ENCODE assay signal across 10 cellular contexts in the genomic region with DNA sequence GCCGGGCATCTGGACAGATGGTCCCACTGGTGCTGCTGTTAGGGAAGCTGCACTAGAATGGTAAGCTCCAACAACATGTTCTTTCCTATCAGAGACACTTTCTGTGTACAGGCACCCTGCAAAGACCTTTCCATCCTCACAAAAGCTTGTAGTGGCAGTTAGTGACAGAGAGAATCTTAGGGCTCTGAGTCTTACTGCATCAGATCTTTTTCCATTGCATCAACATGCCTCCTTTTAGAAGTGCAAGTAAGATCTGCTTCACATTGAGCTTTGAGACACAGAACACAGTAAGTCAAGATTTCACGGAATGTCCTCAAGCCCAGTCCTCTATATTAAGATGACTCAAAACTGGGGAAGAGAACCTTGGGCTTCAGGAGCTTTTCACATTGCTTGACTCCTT. TPM values are rescaled to one million over a fixed set of nuclear protein-coding genes. Genes with fewer than 3 reads are reported as not detected.
DNase-seq lines count a peak whose midpoint lies in the region; ATAC-seq, FAIRE-seq and TF ChIP-seq lines count a peak whose summit lies in the region.
"Had no signal": no experiment of that assay in that cellular context is flagged by ENCODE, and none has a peak within 500 bp of the region (broad histone marks: within the 10 kb centered on the region; RNA-seq: fewer than 3 reads in every experiment).

No MANE protein-coding gene starts in this region.

- TF ChIP-seq CTCF in CD8-positive, alpha-beta T cell (IDR thresholded peaks at IDR 0.05): no peak
- TF ChIP-seq CTCF in Loucy (conservative IDR thresholded peaks at IDR 0.05; ENCODE audit: low read length): no peak
- no peak for TF ChIP-seq CTCF in astrocyte (IDR thresholded peaks at IDR 0.05; ENCODE audit: insufficient read depth, low read depth, low read length)
- TF ChIP-seq CTCF in tibial nerve (IDR thresholded peaks at IDR 0.05): no peak
- TF ChIP-seq CTCF in ovary (IDR thresholded peaks at IDR 0.05): no peak

- no peak overlapping the region for H4K91ac ChIP-seq in trophoblast cell (ENCODE audit: low read depth, low read length)

- H3K4me3 Mint-ChIP-seq in CD8-positive, alpha-beta T cell: no peak overlapping the region
- no peak overlapping the region for H3K4me3 Mint-ChIP-seq in astrocyte (ENCODE audit: unreplicated experiment)
- peak overlapping the region in 9 of 10 donors; percentile 24 to 87 (median 71) for H3K4me3 Mint-ChIP-seq in naive thymus-derived CD8-positive, alpha-beta T cell

- TF ChIP-seq EP300 in tibial nerve (IDR thresholded peaks at IDR 0.05): no peak
- no peak for TF ChIP-seq EP300 in ovary (IDR thresholded peaks at IDR 0.05)

- TF ChIP-seq POLR2A in tibial nerve (IDR thresholded peaks at IDR 0.05) (no peak), ovary (IDR thresholded peaks at IDR 0.05) (no peak)

- CTCF ChIA-PET in CD8-positive, alpha-beta T cell (lab: Charles Lee): interaction anchor here (0.8 to 1.7 kb wide), 6 partner anchors 9 to 309 kb away, joined by 3 to 5 read pairs (median 4); no protein-coding TSS in a partner anchor

- no peak overlapping the region for H4K12ac ChIP-seq in trophoblast cell (ENCODE audit: low read depth, low read length)

- intact Hi-C loops in CD8-positive, alpha-beta T cell (cut with DNase I, micrococcal nuclease): loop anchor here in 1 of 2 experiments (2.0 kb wide), 1 partner anchor 17 kb away; no protein-coding TSS in a partner anchor
- intact Hi-C loops in ovary (cut with DNase I): no loop called here

- no peak overlapping the region for H3K23ac ChIP-seq in trophoblast cell (ENCODE audit: low read length)

- H4K20me1 ChIP-seq in Loucy (ENCODE audit: insufficient read depth, low read length, poor library complexity, severe bottlenecking) (no peaks in the 10 kb centered on the region), astrocyte (ENCODE audit: insufficient read depth, low read length) (no peaks in the 10 kb centered on the region)

- H3K4ac ChIP-seq in trophoblast cell (ENCODE audit: low read depth, low read length): no peak overlapping the region

- no peak overlapping the region for H2BK5ac ChIP-seq in trophoblast cell (ENCODE audit: low read depth, low read length, poor library complexity)

- H3K27me3 Mint-ChIP-seq in CD8-positive, alpha-beta T cell (ENCODE audit: low read depth): no peaks in the 10 kb centered on the region
- H3K27me3 Mint-ChIP-seq in astrocyte (ENCODE audit: low read depth, unreplicated experiment): no peaks in the 10 kb centered on the region
- no peaks in the 10 kb centered on the region for H3K27me3 Mint-ChIP-seq in naive thymus-derived CD8-positive, alpha-beta T cell

- H2AK5ac ChIP-seq in trophoblast cell (ENCODE audit: low read length): no peak overlapping the region

- H4K8ac ChIP-seq in trophoblast cell (ENCODE audit: low read depth, low read length): no peak overlapping the region

- H3K18ac ChIP-seq in trophoblast cell (ENCODE audit: low read length): no peak overlapping the region

- H3K4me3 ChIP-seq in CD8-positive, alpha-beta T cell (ENCODE audit: low read depth, low read length): no peak overlapping the region
- H3K4me3 ChIP-seq in Loucy (ENCODE audit: low read length, poor library complexity, severe bottlenecking): no peak overlapping the region
- H3K4me3 ChIP-seq in astrocyte (ENCODE audit: insufficient read depth, low read depth, low read length): no peak overlapping the region
- no peak overlapping the region for H3K4me3 ChIP-seq in tibial nerve
- H3K4me3 ChIP-seq in ovary: no peak overlapping the region
- H3K4me3 ChIP-seq in trophoblast cell (ENCODE audit: low read depth, low read length): no peak overlapping the region

- POLR2A ChIA-PET in CD8-positive, alpha-beta T cell (lab: Charles Lee): interaction anchor here (0.7 to 1.7 kb wide), 11 partner anchors 9 to 154 kb away, joined by 3 to 6 read pairs (median 4); no protein-coding TSS in a partner anchor
- POLR2A ChIA-PET in naive thymus-derived CD8-positive, alpha-beta T cell (lab: Charles Lee): interaction anchor here (0.6 to 20.7 kb wide), 12 partner anchors 8 to 183 kb away, joined by 3 to 593 read pairs (median 6); partner anchors contain the start of gene ARL4C

- H2AFZ ChIP-seq in Loucy (ENCODE audit: low read length) (peak overlapping the region; percentile 56; the same call in 1 of the 2 replicates), astrocyte (ENCODE audit: low read depth, low read length) (no peak overlapping the region), trophoblast cell (ENCODE audit: insufficient read depth, low read length, poor library complexity) (no peak overlapping the region)

- H3K4me1 Mint-ChIP-seq in CD8-positive, alpha-beta T cell (ENCODE audit: low read depth): peaks cover 85% of the 10 kb centered on the region
- peaks cover 48% of the 10 kb centered on the region for H3K4me1 Mint-ChIP-seq in astrocyte (ENCODE audit: low read depth, unreplicated experiment)
- H3K4me1 Mint-ChIP-seq in naive thymus-derived CD8-positive, alpha-beta T cell: peaks cover 48 to 92% (median 90%) of the 10 kb centered on the region in 4 donors

- no peaks in the 10 kb centered on the region for H3K9me3 Mint-ChIP-seq in CD8-positive, alpha-beta T cell
- peaks cover 3% of the 10 kb centered on the region for H3K9me3 Mint-ChIP-seq in astrocyte (ENCODE audit: unreplicated experiment)
- H3K9me3 Mint-ChIP-seq in naive thymus-derived CD8-positive, alpha-beta T cell: peaks cover 0 to 7% (median 3%) of the 10 kb centered on the region in 9 donors

- peak overlapping the region; percentile 28 for H3K27ac ChIP-seq in CD8-positive, alpha-beta T cell (ENCODE audit: low read depth, low read length)
- H3K27ac ChIP-seq in astrocyte (ENCODE audit: low read depth, low read length): peak overlapping the region; percentile 99
- H3K27ac ChIP-seq in tibial nerve: no peak overlapping the region
- no peak overlapping the region for H3K27ac ChIP-seq in ovary
- H3K27ac ChIP-seq in trophoblast cell (ENCODE audit: low read depth, low read length): no peak overlapping the region

- peaks cover 21% of the 10 kb centered on the region for H3K79me1 ChIP-seq in trophoblast cell (ENCODE audit: low read length)

- H3K9me2 ChIP-seq in Loucy (replicated peaks; ENCODE audit: low read depth, low read length): no peaks in the 10 kb centered on the region

- FAIRE-seq in astrocyte (lab: Jason Lieb, UNC): peak; percentile 17

- peak overlapping the region; percentile 55 for H3K9ac ChIP-seq in Loucy (ENCODE audit: low read depth, low read length, poor library complexity, severe bottlenecking)
- H3K9ac ChIP-seq in astrocyte (ENCODE audit: low read length): peak overlapping the region; percentile 52
- no peak overlapping the region for H3K9ac ChIP-seq in trophoblast cell (ENCODE audit: low read length)

- no peaks in the 10 kb centered on the region for H3K27me3 ChIP-seq in CD8-positive, alpha-beta T cell (ENCODE audit: insufficient read depth, low read length)
- H3K27me3 ChIP-seq in Loucy (ENCODE audit: insufficient read depth, low read length, poor library complexity, severe bottlenecking): no peaks in the 10 kb centered on the region
- H3K27me3 ChIP-seq in astrocyte (ENCODE audit: insufficient read depth, low read length): no peaks in the 10 kb centered on the region
- no peaks in the 10 kb centered on the region for H3K27me3 ChIP-seq in tibial nerve
- H3K27me3 ChIP-seq in ovary: no peaks in the 10 kb centered on the region
- H3K27me3 ChIP-seq in trophoblast cell (ENCODE audit: insufficient read depth, low read length): no peaks in the 10 kb centered on the region

- H3K9me3 ChIP-seq in CD8-positive, alpha-beta T cell (ENCODE audit: low read length): no peaks in the 10 kb centered on the region
- H3K9me3 ChIP-seq in Loucy (ENCODE audit: insufficient read depth, low read depth, low read length) (no peaks in the 10 kb centered on the region), astrocyte (ENCODE audit: insufficient read depth, low read depth, low read length) (no peaks in the 10 kb centered on the region), tibial nerve (no peaks in the 10 kb centered on the region), ovary (no peaks in the 10 kb centered on the region), trophoblast cell (ENCODE audit: insufficient read depth, low read depth, low read length) (no peaks in the 10 kb centered on the region)

- no peaks in the 10 kb centered on the region for H3K79me2 ChIP-seq in Loucy (ENCODE audit: insufficient read depth, low read length)
- no peaks in the 10 kb centered on the region for H3K79me2 ChIP-seq in astrocyte (ENCODE audit: insufficient read depth, low read length)
- H3K79me2 ChIP-seq in trophoblast cell (ENCODE audit: control insufficient read depth, insufficient read depth, low read length, poor library complexity): no peaks in the 10 kb centered on the region

- H3K4me2 ChIP-seq in Loucy (ENCODE audit: low read depth, low read length, poor library complexity, severe bottlenecking): peak overlapping the region; percentile 33
- H3K4me2 ChIP-seq in astrocyte (ENCODE audit: low read length): peak overlapping the region; percentile 33
- H3K4me2 ChIP-seq in trophoblast cell (ENCODE audit: low read length): no peak overlapping the region

- H3K27ac Mint-ChIP-seq in CD8-positive, alpha-beta T cell: peak overlapping the region; percentile 94
- H3K27ac Mint-ChIP-seq in astrocyte (ENCODE audit: unreplicated experiment): peak overlapping the region; percentile 100
- H3K27ac Mint-ChIP-seq in naive thymus-derived CD8-positive, alpha-beta T cell: peak overlapping the region; percentile 92 to 100 (median 96)

- H3F3A ChIP-seq in Loucy (ENCODE audit: low read depth): peaks cover 5% of the 10 kb centered on the region; the same call in 1 of the 2 replicates

- no peak for ATAC-seq in CD8-positive, alpha-beta T cell
- ATAC-seq in naive thymus-derived CD8-positive, alpha-beta T cell: peak in 1 of 2 donors; percentile 13
- no peak for ATAC-seq in GM18858 (IDR thresholded peaks at IDR 0.05; ENCODE audit: unreplicated experiment)

- 90 to 98% methylated on average over 2 of the region's 2 CpGs for WGBS in tibial nerve, 2 donors
- WGBS in ovary, 3 donors: 87 to 95% (median 88%) methylated on average over 2 of the region's 2 CpGs
- WGBS in trophoblast cell (ENCODE audit: extremely low coverage, insufficient coverage, insufficient read length): no CpG with 5 or more reads among the region's 2 CpGs

- H3K4me1 ChIP-seq in CD8-positive, alpha-beta T cell (ENCODE audit: insufficient read depth, low read length): peaks cover 71% of the 10 kb centered on the region
- H3K4me1 ChIP-seq in Loucy (ENCODE audit: insufficient read depth, low read length, poor library complexity, severe bottlenecking): peaks cover 44% of the 10 kb centered on the region
- peaks cover 29% of the 10 kb centered on the region for H3K4me1 ChIP-seq in astrocyte (ENCODE audit: insufficient read depth, low read length)
- H3K4me1 ChIP-seq in tibial nerve: peaks cover 0 to 18% (median 8%) of the 10 kb centered on the region in 4 donors
- H3K4me1 ChIP-seq in ovary (ENCODE audit: insufficient read depth): peaks cover 1% of the 10 kb centered on the region
- H3K4me1 ChIP-seq in trophoblast cell (ENCODE audit: control insufficient read depth in 1 of 2, insufficient read depth in 2 of 2, low read length in 2 of 2): peaks cover 15 to 19% of the 10 kb centered on the region in 2 experiments

- H2BK12ac ChIP-seq in trophoblast cell (ENCODE audit: low read length): no peak overlapping the region

- H3K36me3 ChIP-seq in CD8-positive, alpha-beta T cell (ENCODE audit: insufficient read depth, low read length): no peaks in the 10 kb centered on the region
- H3K36me3 ChIP-seq in Loucy (ENCODE audit: insufficient read depth, low read length): no peaks in the 10 kb centered on the region
- H3K36me3 ChIP-seq in astrocyte (ENCODE audit: insufficient read depth, low read length): no peaks in the 10 kb centered on the region
- H3K36me3 ChIP-seq in tibial nerve: no peaks in the 10 kb centered on the region
- H3K36me3 ChIP-seq in ovary: no peaks in the 10 kb centered on the region
- no peaks in the 10 kb centered on the region for H3K36me3 ChIP-seq in trophoblast cell (ENCODE audit: control insufficient read depth in 1 of 2, insufficient read depth in 2 of 2, low read length in 2 of 2)

- H3K14ac ChIP-seq in trophoblast cell (ENCODE audit: low read length): no peak overlapping the region

- H2BK120ac ChIP-seq in trophoblast cell (ENCODE audit: insufficient read depth, low read length, poor library complexity): no peak overlapping the region

- DNase-seq in CD8-positive, alpha-beta T cell: no peak
- DNase-seq in astrocyte (ENCODE audit: low read depth) (no peak), tibial nerve (ENCODE audit: low spot score in 2 of 2) (no peak), ovary (no peak), trophoblast cell (no peak)
- DNase-seq in naive thymus-derived CD8-positive, alpha-beta T cell: peak in 1 of 10 donors; percentile 35
- DNase-seq: activated CD4-positive, CD25-positive, alpha-beta regulatory T cell; NCI-H2029 had no signal

- peaks cover 12% of the 10 kb centered on the region for H3K36me3 Mint-ChIP-seq in CD8-positive, alpha-beta T cell
- H3K36me3 Mint-ChIP-seq in astrocyte (ENCODE audit: low read depth, unreplicated experiment): peaks cover 2% of the 10 kb centered on the region
- peaks cover 0 to 18% (median 11%) of the 10 kb centered on the region in 3 donors for H3K36me3 Mint-ChIP-seq in naive thymus-derived CD8-positive, alpha-beta T cell

RNA-seq across cellular contexts. Expression of gene ARL4C, which starts 52.6 kb away (rescaled TPM):
- total RNA-seq in CD8-positive, alpha-beta T cell: 100 to 1,000 TPM; 484 to 496 TPM
- 59.3 and 70.7 TPM in 2 replicates for total RNA-seq in astrocyte
- 100 to 1,000 TPM; 137 to 142 TPM for total RNA-seq in naive thymus-derived CD8-positive, alpha-beta T cell
- 100 to 1,000 TPM in 2 of 3 donors, 10 to 100 TPM in 1; 52.9 to 140 (median 112) TPM for polyA plus RNA-seq in naive thymus-derived CD8-positive, alpha-beta T cell
- total RNA-seq in tibial nerve: 10 to 100 TPM in 3 of 4 donors, 1 to 10 TPM in 1; 5.5 to 13.3 (median 10.8) TPM
- total RNA-seq in ovary: 10 to 100 TPM in 1 of 7 donors, 1 to 10 TPM in 5, under 1 TPM in 1; 0.94 to 18.3 (median 5.1) TPM
- polyA plus RNA-seq in ovary: 1 to 10 TPM; 2.2 to 7.5 TPM
- 28.8 TPM in 2 replicates for polyA plus RNA-seq in trophoblast cell (2013)

Comparison
In these comparisons a context has a peak if more than half of its experiments do, and no peak if none do; other contexts are left out.
1. H3K27ac ChIP-seq: peak in CD8-positive, alpha-beta T cell (single experiment) and astrocyte (single experiment); none in tibial nerve (0 of 4), ovary (0 of 2) and trophoblast cell (single experiment).
2. H3K4me3 Mint-ChIP-seq: peak in naive thymus-derived CD8-positive, alpha-beta T cell (9 of 10); none in CD8-positive, alpha-beta T cell (single experiment) and astrocyte (single experiment).
3. Peak in every context shown above with its lines, with median percentiles within 50 percentile points of each other: H3K27ac Mint-ChIP-seq.